ENCODE assay signal across 1 cellular context in the genomic region with DNA sequence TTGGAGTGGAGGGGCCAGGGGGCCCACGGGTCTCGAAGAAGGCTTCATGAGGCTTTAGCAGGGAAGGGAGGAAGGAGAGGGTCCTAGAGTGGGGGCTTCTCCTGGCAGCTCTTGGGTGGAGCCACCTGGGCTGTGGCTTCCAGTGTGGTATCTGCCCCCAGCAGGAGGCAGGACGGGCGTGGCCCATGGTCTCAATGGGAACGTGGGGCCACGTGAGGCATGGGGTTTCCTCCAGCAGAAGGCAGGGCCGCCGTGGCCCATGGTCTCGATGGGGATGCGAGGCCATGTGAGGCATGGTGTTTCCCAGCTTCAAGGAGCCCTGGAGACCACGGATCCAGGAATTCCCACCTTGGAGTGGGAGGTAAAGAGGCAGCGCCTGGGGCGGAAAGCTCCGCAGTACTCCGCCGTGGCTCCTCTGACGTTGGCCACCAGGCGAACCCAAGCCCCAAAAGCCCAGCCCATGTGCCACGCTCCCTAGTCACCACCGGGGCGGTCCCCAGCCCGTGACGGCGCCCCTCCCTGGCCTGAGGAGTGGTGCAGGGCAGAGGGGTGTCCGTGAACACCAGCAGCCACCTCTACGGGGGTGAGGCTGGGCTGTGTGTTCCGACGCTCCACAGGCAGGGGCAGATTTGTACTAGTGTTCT.
A peak's percentile ranks its signal among the peaks of the same experiment; 100 is the strongest.
TF ChIP-seq lines count a peak whose summit lies in the region.

No MANE protein-coding gene starts in this region.

TF ChIP-seq in K562, 482 proteins besides CTCF, POLR2A, EP300 and RAD21 (continued from another document):
- TF ChIP-seq NKRF (IDR thresholded peaks at IDR 0.05; ENCODE audit: borderline replicate concordance) (no peak), ZNF354B (CRISPR knock-in tag; IDR thresholded peaks at IDR 0.05) (no peak), NFATC3 (IDR thresholded peaks at IDR 0.05) (no peak), CEBPB (tag; IDR thresholded peaks at IDR 0.05) (no peak), MGA (IDR thresholded peaks at IDR 0.05) (peak; percentile 92), CEBPG (CRISPR knock-in tag; IDR thresholded peaks at IDR 0.05) (no peak), CEBPG (tag; conservative IDR thresholded peaks at IDR 0.05 in 1 of 2, IDR thresholded peaks at IDR 0.05 in 1 of 2) (no peak), RERE (CRISPR knock-in tag; IDR thresholded peaks at IDR 0.05; ENCODE audit: borderline replicate concordance) (no peak), MITF (IDR thresholded peaks at IDR 0.05) (no peak), MNT (conservative IDR thresholded peaks at IDR 0.05) (no peak), COPS2 (conservative IDR thresholded peaks at IDR 0.05) (no peak), GABPA (tag; conservative IDR thresholded peaks at IDR 0.05; ENCODE audit: low read depth) (no peak), CEBPZ (IDR thresholded peaks at IDR 0.05; ENCODE audit: borderline replicate concordance, low read depth, low read length) (no peak)
- TF ChIP-seq, protein P1, sequence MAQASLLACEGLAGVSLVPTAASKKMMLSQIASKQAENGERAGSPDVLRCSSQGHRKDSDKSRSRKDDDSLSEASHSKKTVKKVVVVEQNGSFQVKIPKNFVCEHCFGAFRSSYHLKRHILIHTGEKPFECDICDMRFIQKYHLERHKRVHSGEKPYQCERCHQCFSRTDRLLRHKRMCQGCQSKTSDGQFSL (CRISPR knock-in tag; IDR thresholded peaks at IDR 0.05), result no peak
- TF ChIP-seq, protein P1 (tag; IDR thresholded peaks at IDR 0.05), result no peak
